Comparison of ENCODE assay signal across 9 cellular contexts in the genomic region with DNA sequence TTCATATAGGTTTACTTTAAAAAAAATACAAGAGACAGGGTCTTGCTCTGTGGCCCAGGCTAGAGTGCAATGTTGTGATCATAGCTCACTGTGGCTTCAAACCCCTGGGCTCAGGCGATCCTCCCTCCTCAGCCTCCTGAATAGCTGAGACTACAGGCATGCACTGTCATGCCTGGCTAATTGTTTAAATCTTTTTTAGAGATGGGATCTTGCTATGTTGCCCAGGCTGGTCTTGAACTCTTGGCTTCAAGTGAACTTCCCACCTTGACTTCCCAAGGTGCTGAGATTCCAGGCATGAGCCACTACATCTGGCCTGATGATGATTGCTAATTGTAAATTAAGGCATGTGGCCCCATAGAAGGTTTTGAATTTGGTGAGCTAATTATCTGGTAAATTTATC. TPM values are rescaled to one million over a fixed set of nuclear protein-coding genes. Genes with fewer than 3 reads are reported as not detected.
"Had no signal": no experiment of that assay in that cellular context is flagged by ENCODE, and none has a peak within 500 bp of the region (broad histone marks: within the 10 kb centered on the region; RNA-seq: fewer than 3 reads in every experiment).

No MANE protein-coding gene starts in this region.

- FAIRE-seq: HepG2 had no signal

- H3K27ac ChIP-seq: GM23248, HL-60 had no signal

- H3K4me3 Mint-ChIP-seq: IgD-negative memory B cell had no signal

- H3K9ac ChIP-seq: GM23248 had no signal

- H3K9me3 Mint-ChIP-seq: IgD-negative memory B cell had no signal

- H3K27me3 Mint-ChIP-seq: IgD-negative memory B cell had no signal

- H3K27ac Mint-ChIP-seq: IgD-negative memory B cell had no signal

- H3K4me3 ChIP-seq: GM23248, HAP-1 had no signal

- H3K36me3 ChIP-seq: HAP-1 had no signal

- ATAC-seq: HCT116, HepG2 had no signal

- H3K4me1 ChIP-seq: HAP-1 had no signal

- H2AFZ ChIP-seq: GM23248 had no signal

- DNase-seq: GM23248, GOT3, H7, KG1 had no signal

- H3K9me3 ChIP-seq: HAP-1 had no signal

RNA-seq across cellular contexts. Expression of a gene that starts 35.4 kb away (rescaled TPM):
- total RNA-seq: GM23248, H7, HepG2 had no signal
- polyA plus RNA-seq: GM23248, HepG2 had no signal
